1 cellular context compared by ENCODE assay signal in genomic region chrX:13899607-13900006, GRCh38.
TF ChIP-seq lines count a peak whose summit lies in the region.

No MANE protein-coding gene starts in this region.

TF ChIP-seq in HepG2, 621 proteins besides CTCF, POLR2A, EP300 and RAD21:
- TF ChIP-seq, protein P1, sequence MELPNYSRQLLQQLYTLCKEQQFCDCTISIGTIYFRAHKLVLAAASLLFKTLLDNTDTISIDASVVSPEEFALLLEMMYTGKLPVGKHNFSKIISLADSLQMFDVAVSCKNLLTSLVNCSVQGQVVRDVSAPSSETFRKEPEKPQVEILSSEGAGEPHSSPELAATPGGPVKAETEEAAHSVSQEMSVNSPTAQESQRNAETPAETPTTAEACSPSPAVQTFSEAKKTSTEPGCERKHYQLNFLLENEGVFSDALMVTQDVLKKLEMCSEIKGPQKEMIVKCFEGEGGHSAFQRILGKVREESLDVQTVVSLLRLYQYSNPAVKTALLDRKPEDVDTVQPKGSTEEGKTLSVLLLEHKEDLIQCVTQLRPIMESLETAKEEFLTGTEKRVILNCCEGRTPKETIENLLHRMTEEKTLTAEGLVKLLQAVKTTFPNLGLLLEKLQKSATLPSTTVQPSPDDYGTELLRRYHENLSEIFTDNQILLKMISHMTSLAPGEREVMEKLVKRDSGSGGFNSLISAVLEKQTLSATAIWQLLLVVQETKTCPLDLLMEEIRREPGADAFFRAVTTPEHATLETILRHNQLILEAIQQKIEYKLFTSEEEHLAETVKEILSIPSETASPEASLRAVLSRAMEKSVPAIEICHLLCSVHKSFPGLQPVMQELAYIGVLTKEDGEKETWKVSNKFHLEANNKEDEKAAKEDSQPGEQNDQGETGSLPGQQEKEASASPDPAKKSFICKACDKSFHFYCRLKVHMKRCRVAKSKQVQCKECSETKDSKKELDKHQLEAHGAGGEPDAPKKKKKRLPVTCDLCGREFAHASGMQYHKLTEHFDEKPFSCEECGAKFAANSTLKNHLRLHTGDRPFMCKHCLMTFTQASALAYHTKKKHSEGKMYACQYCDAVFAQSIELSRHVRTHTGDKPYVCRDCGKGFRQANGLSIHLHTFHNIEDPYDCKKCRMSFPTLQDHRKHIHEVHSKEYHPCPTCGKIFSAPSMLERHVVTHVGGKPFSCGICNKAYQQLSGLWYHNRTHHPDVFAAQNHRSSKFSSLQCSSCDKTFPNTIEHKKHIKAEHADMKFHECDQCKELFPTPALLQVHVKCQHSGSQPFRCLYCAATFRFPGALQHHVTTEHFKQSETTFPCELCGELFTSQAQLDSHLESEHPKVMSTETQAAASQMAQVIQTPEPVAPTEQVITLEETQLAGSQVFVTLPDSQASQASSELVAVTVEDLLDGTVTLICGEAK (IDR thresholded peaks at IDR 0.05) = no peak
- TF ChIP-seq, protein P1 (CRISPR knock-in tag; IDR thresholded peaks at IDR 0.05) = no peak
- no peak for TF ChIP-seq TEAD3 (CRISPR knock-in tag; optimal IDR thresholded peaks at IDR 0.05; ENCODE audit: borderline replicate concordance)
- TF ChIP-seq ZNF773 (CRISPR knock-in tag; IDR thresholded peaks at IDR 0.05; ENCODE audit: borderline replicate concordance) = no peak
